ENCODE assay signal across 8 cellular contexts in genomic region chr16:81778861-81779539, GRCh38. TPM values are rescaled to one million over a fixed set of nuclear protein-coding genes. Genes with fewer than 3 reads are reported as not detected.
DNase-seq lines count a peak whose midpoint lies in the region; ATAC-seq, FAIRE-seq and TF ChIP-seq lines count a peak whose summit lies in the region.

PLCG2 (plus strand) TSS chr16:81779291; CDS start chr16:81785990, 6,699 bp downstream.

- H3K27ac Mint-ChIP-seq in CD14-positive monocyte: peak within 1 kb of the TSS; percentile 89 to 96 (median 92)
- no peak within 1 kb of the TSS for H3K27ac Mint-ChIP-seq in activated T-helper 2 cell treated with anti-CD3 and anti-CD28 coated beads, Interferon-gamma antibody, Interleukin-2, Interleukin-4, amounts not matched to agents 10 μg/mL and 5 μg/mL and 100 μg/mL, durations not matched to agents 14 hours and 24 hours and 36 hours

- H3K4me1 Mint-ChIP-seq in CD14-positive monocyte: peaks cover 54% of the 10 kb centered on the region
- H3K4me1 Mint-ChIP-seq in activated T-helper 2 cell treated with anti-CD3 and anti-CD28 coated beads, Interferon-gamma antibody, Interleukin-2, Interleukin-4, amounts not matched to agents 10 μg/mL and 5 μg/mL and 100 μg/mL, durations not matched to agents 14 hours and 24 hours and 36 hours (ENCODE audit: low read depth): peaks cover 13% of the 10 kb centered on the region

- H3K4me3 ChIP-seq in Peyer's patch (peak within 1 kb of the TSS; percentile 69 to 98 (median 85)), pancreas (peak within 1 kb of the TSS; percentile 35 to 67 (median 55)), upper lobe of left lung (peak within 1 kb of the TSS; percentile 72 to 92 (median 82))

- TF ChIP-seq CTCF in CD14-positive monocyte (IDR thresholded peaks at IDR 0.05) (no peak), Peyer's patch (IDR thresholded peaks at IDR 0.05) (no peak), pancreas (IDR thresholded peaks at IDR 0.05) (no peak), upper lobe of left lung (IDR thresholded peaks at IDR 0.05) (peak in 2 of 6 experiments; percentile 20 to 23)

- peak within 1 kb of the TSS; percentile 64 to 98 (median 80) for H3K27ac ChIP-seq in Peyer's patch
- H3K27ac ChIP-seq in pancreas: peak within 1 kb of the TSS in 3 of 4 donors; percentile 18 to 53 (median 52)
- peak within 1 kb of the TSS; percentile 79 to 94 (median 80) for H3K27ac ChIP-seq in upper lobe of left lung

- H3K27me3 Mint-ChIP-seq in CD14-positive monocyte (ENCODE audit: low read depth in 3 of 3): peaks cover 2 to 5% (median 2%) of the 10 kb centered on the region in 3 donors
- H3K27me3 Mint-ChIP-seq in activated T-helper 2 cell treated with anti-CD3 and anti-CD28 coated beads, Interferon-gamma antibody, Interleukin-2, Interleukin-4, amounts not matched to agents 10 μg/mL and 5 μg/mL and 100 μg/mL, durations not matched to agents 14 hours and 24 hours and 36 hours (ENCODE audit: low read depth): peaks cover 45% of the 10 kb centered on the region

- H3K4me3 Mint-ChIP-seq in CD14-positive monocyte: peak within 1 kb of the TSS; percentile 96 to 97
- peak within 1 kb of the TSS; percentile 83 for H3K4me3 Mint-ChIP-seq in activated T-helper 2 cell treated with anti-CD3 and anti-CD28 coated beads, Interferon-gamma antibody, Interleukin-2, Interleukin-4, amounts not matched to agents 10 μg/mL and 5 μg/mL and 100 μg/mL, durations not matched to agents 14 hours and 24 hours and 36 hours (ENCODE audit: low read depth)

- intact Hi-C loops in CD14-positive monocyte (cut with micrococcal nuclease): loop anchor here in 1 of 2 donors (10.0 kb wide), 1 partner anchor 96 kb away; no protein-coding TSS in a partner anchor
- intact Hi-C loops in activated T-helper 2 cell treated with anti-CD3 and anti-CD28 coated beads, Interferon-gamma antibody, Interleukin-2, Interleukin-4, amounts not matched to agents 10 μg/mL and 5 μg/mL and 100 μg/mL, durations not matched to agents 14 hours and 24 hours and 36 hours (cut with micrococcal nuclease): loop anchor here (2.0 kb wide), 1 partner anchor 20 kb away; no protein-coding TSS in a partner anchor
- intact Hi-C loops in pancreas (cut with DNase I): no loop called here

- TF ChIP-seq POLR2A in Peyer's patch (IDR thresholded peaks at IDR 0.05): peak in 1 of 2 donors; percentile 54
- peak in 2 of 4 donors; percentile 50 to 73 for TF ChIP-seq POLR2A in upper lobe of left lung (IDR thresholded peaks at IDR 0.05)

- H3K27me3 ChIP-seq in Peyer's patch: peaks cover 0 to 5% of the 10 kb centered on the region in 2 donors
- peaks cover 0 to 6% (median 0%) of the 10 kb centered on the region in 4 donors for H3K27me3 ChIP-seq in pancreas
- peaks cover 0 to 3% (median 0%) of the 10 kb centered on the region in 4 donors for H3K27me3 ChIP-seq in upper lobe of left lung

- no peak for TF ChIP-seq EP300 in upper lobe of left lung (IDR thresholded peaks at IDR 0.05)

- DNase-seq in CD14-positive monocyte (ENCODE audit: low spot score) (peak; percentile 74), GM19239 (ENCODE audit: insufficient read length, low spot score) (peak; percentile 80), Peyer's patch (peak; percentile 84 to 93 (median 92)), glomerular endothelial cell (ENCODE audit: extremely low read depth, low read depth, low spot score) (no peak), pancreas (peak; percentile 58 to 88 (median 73)), upper lobe of left lung (peak; percentile 87 to 98)
- DNase-seq in activated T-helper 2 cell treated with anti-CD3 and anti-CD28 coated beads, Interferon-gamma antibody, Interleukin-2, Interleukin-4, amounts not matched to agents 10 μg/mL and 5 μg/mL and 100 μg/mL, durations not matched to agents 14 hours and 24 hours and 36 hours (ENCODE audit: low spot score): peak; percentile 74

- no peaks in the 10 kb centered on the region for H3K9me3 Mint-ChIP-seq in CD14-positive monocyte
- H3K9me3 Mint-ChIP-seq in activated T-helper 2 cell treated with anti-CD3 and anti-CD28 coated beads, Interferon-gamma antibody, Interleukin-2, Interleukin-4, amounts not matched to agents 10 μg/mL and 5 μg/mL and 100 μg/mL, durations not matched to agents 14 hours and 24 hours and 36 hours: no peaks in the 10 kb centered on the region

- ATAC-seq in HG03342 (IDR thresholded peaks at IDR 0.05; ENCODE audit: unreplicated experiment) (peak; percentile 84), pancreas (peak; percentile 94 to 96 (median 94)), upper lobe of left lung (ENCODE audit: low FRiP score in 2 of 2) (peak; percentile 90 to 96)

- H3K36me3 Mint-ChIP-seq in CD14-positive monocyte: peaks cover 12 to 14% of the 10 kb centered on the region in 2 donors
- H3K36me3 Mint-ChIP-seq in activated T-helper 2 cell treated with anti-CD3 and anti-CD28 coated beads, Interferon-gamma antibody, Interleukin-2, Interleukin-4, amounts not matched to agents 10 μg/mL and 5 μg/mL and 100 μg/mL, durations not matched to agents 14 hours and 24 hours and 36 hours (ENCODE audit: low read depth): no peaks in the 10 kb centered on the region

- H3K4me1 ChIP-seq in Peyer's patch (peaks cover 0 to 24% (median 10%) of the 10 kb centered on the region in 4 donors), pancreas (peaks cover 0 to 2% (median 0%) of the 10 kb centered on the region in 3 donors), upper lobe of left lung (peaks cover 21 to 25% (median 21%) of the 10 kb centered on the region in 4 donors)

- WGBS in pancreas, 2 donors: 1% methylated on average over 38 to 78 of the region's 78 CpGs
- WGBS in upper lobe of left lung, 2 donors: 1 to 5% methylated on average over 8 to 24 of the region's 78 CpGs

- no peaks in the 10 kb centered on the region for H3K9me3 ChIP-seq in Peyer's patch
- no peaks in the 10 kb centered on the region for H3K9me3 ChIP-seq in pancreas
- no peaks in the 10 kb centered on the region for H3K9me3 ChIP-seq in upper lobe of left lung

- H3K36me3 ChIP-seq in Peyer's patch: no peaks in the 10 kb centered on the region
- no peaks in the 10 kb centered on the region for H3K36me3 ChIP-seq in pancreas
- H3K36me3 ChIP-seq in upper lobe of left lung: no peaks in the 10 kb centered on the region

- FAIRE-seq in GM19239 (lab: Jason Lieb, UNC) (peak; percentile 48), pancreas (lab: Jason Lieb, UNC) (no peak)

RNA-seq across cellular contexts. Expression of gene PLCG2, which starts in this region (rescaled TPM):
- polyA plus RNA-seq in CD14-positive monocyte (10 to 100 TPM; 19.5 to 35.5 TPM), pancreas (10 to 100 TPM; 10.5 to 11.6 TPM)
- total RNA-seq in Peyer's patch (100 to 1,000 TPM in 1 of 4 donors, 10 to 100 TPM in 3; 30.5 to 243 (median 56.2) TPM), glomerular endothelial cell (26.4 and 36.8 TPM in 2 replicates), pancreas (10 to 100 TPM in 1 of 6 donors, 1 to 10 TPM in 5; 3.7 to 23.6 (median 6.8) TPM), upper lobe of left lung (10 to 100 TPM; 13.8 to 85.9 (median 35.1) TPM)
- 7.1 and 9.6 TPM in 2 replicates for total RNA-seq in activated T-helper 2 cell treated with anti-CD3 and anti-CD28 coated beads, Interferon-gamma antibody, Interleukin-2, Interleukin-4, amounts not matched to agents 10 μg/mL and 5 μg/mL and 100 μg/mL, durations not matched to agents 14 hours and 24 hours and 36 hours
